9 cellular contexts compared by ENCODE assay signal in the genomic region with DNA sequence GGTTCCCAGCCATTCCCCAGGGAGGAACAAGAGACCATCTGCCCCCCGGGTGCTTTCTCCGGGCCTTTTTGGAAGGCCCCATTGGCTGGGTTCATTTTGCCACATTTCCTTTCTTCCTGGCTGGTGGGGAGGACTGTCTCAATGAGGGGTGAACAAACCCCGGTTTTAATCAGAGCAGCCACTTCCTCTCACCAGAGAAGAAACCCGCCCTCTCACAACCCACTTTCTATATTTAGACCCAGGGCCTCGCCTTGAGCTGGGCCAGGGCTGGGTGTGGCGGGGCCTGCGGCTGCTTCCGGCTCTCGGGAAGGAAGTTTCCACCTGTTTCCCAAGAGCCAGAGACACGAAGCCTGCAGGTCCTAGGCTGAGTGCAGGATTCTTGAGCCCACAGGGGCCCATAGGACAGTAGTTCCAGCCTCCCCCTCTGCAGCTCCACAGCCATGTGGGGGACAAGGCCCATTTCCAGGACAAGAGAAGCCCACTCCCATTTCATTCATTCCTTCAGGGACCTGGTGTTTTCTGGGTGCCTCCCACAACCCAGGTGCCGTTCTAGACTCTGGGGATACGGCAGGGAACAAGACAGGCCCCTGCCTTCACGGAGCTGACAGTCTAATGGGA. TPM values are rescaled to one million over a fixed set of nuclear protein-coding genes. Genes with fewer than 3 reads are reported as not detected.
DNase-seq lines count a peak whose midpoint lies in the region; ATAC-seq lines count a peak whose summit lies in the region.
"Had no signal": no experiment of that assay in that cellular context is flagged by ENCODE, and none has a peak within 500 bp of the region (broad histone marks: within the 10 kb centered on the region; RNA-seq: fewer than 3 reads in every experiment).

No MANE protein-coding gene starts in this region.

- no peaks in the 10 kb centered on the region for H3K9me3 ChIP-seq in T-helper 17 cell (ENCODE audit: control insufficient read depth, low read length, poor library complexity, severe bottlenecking)
- H3K9me3 ChIP-seq: ascending aorta had no signal

- H3K27ac Mint-ChIP-seq in T-helper 17 cell, result peak overlapping the region; percentile 93
- H3K27ac Mint-ChIP-seq in activated naive CD8-positive, alpha-beta T cell treated with anti-CD3 and anti-CD28 coated beads, Interleukin-2, amount 50 U/mL, for 24 hours, result peak overlapping the region; percentile 82

- H3K4me1 Mint-ChIP-seq in T-helper 17 cell, result peaks cover 52% of the 10 kb centered on the region
- H3K4me1 Mint-ChIP-seq in activated naive CD8-positive, alpha-beta T cell treated with anti-CD3 and anti-CD28 coated beads, Interleukin-2, amount 50 U/mL, for 24 hours, result peaks cover 62% of the 10 kb centered on the region

- DNase-seq in SHP77 (lab: John Stamatoyannopoulos, UW) (peak; percentile 36 to 42), SHP77 treated with DMSO at 0.1 percent for 48 hours (lab: John Stamatoyannopoulos, UW) (no peak), T-helper 17 cell (peak in 2 of 3 donors; percentile 40 to 43), OCI-M2 (lab: John Stamatoyannopoulos, UW; ENCODE audit: unreplicated experiment) (no peak), dermis blood vessel endothelial cell (no peak)
- DNase-seq in activated naive CD8-positive, alpha-beta T cell treated with anti-CD3 and anti-CD28 coated beads, Interleukin-2, amount 50 U/mL, for 24 hours, result peak; percentile 69
- DNase-seq in stimulated activated CD4-positive, alpha-beta T cell treated with anti-CD3 and anti-CD28 coated beads, Interleukin-12 subunit alpha, Interleukin-12 subunit beta, amount 100 ng/mL, for 4 hours, result peak; percentile 41

- no peaks in the 10 kb centered on the region for H3K27me3 Mint-ChIP-seq in T-helper 17 cell
- H3K27me3 Mint-ChIP-seq in activated naive CD8-positive, alpha-beta T cell treated with anti-CD3 and anti-CD28 coated beads, Interleukin-2, amount 50 U/mL, for 24 hours, result no peaks in the 10 kb centered on the region

- ATAC-seq in HG03432 (IDR thresholded peaks at IDR 0.05; ENCODE audit: unreplicated experiment) (peak; percentile 90), T-helper 17 cell (peak; percentile 92)
- ATAC-seq in activated naive CD8-positive, alpha-beta T cell treated with anti-CD3 and anti-CD28 coated beads, Interleukin-2, amount 50 U/mL, for 24 hours, result peak; percentile 89

- no peaks in the 10 kb centered on the region for H3K36me3 Mint-ChIP-seq in T-helper 17 cell (ENCODE audit: low read depth)
- no peaks in the 10 kb centered on the region for H3K36me3 Mint-ChIP-seq in activated naive CD8-positive, alpha-beta T cell treated with anti-CD3 and anti-CD28 coated beads, Interleukin-2, amount 50 U/mL, for 24 hours (ENCODE audit: low read depth)

- H3K4me3 Mint-ChIP-seq in T-helper 17 cell, result peak overlapping the region; percentile 76
- H3K4me3 Mint-ChIP-seq in activated naive CD8-positive, alpha-beta T cell treated with anti-CD3 and anti-CD28 coated beads, Interleukin-2, amount 50 U/mL, for 24 hours, result peak overlapping the region; percentile 1

- H3K9me3 Mint-ChIP-seq in activated naive CD8-positive, alpha-beta T cell treated with anti-CD3 and anti-CD28 coated beads, Interleukin-2, amount 50 U/mL, for 24 hours, result no peaks in the 10 kb centered on the region

RNA-seq across cellular contexts. Expression of gene RBM38, which starts 41.8 kb away (rescaled TPM):
- total RNA-seq in T-helper 17 cell (100 to 1,000 TPM; 176 to 257 TPM), dermis blood vessel endothelial cell (13.8 and 21.6 TPM in 2 replicates)

Comparison
In these comparisons a context has a peak if more than half of its experiments do, and no peak if none do; other contexts are left out.
1. DNase-seq: peak in SHP77 (2 of 2), T-helper 17 cell (2 of 3), activated naive CD8-positive, alpha-beta T cell treated with anti-CD3 and anti-CD28 coated beads, Interleukin-2, amount 50 U/mL, for 24 hours (single experiment) and stimulated activated CD4-positive, alpha-beta T cell treated with anti-CD3 and anti-CD28 coated beads, Interleukin-12 subunit alpha, Interleukin-12 subunit beta, amount 100 ng/mL, for 4 hours (single experiment); none in SHP77 treated with DMSO at 0.1 percent for 48 hours (single experiment), OCI-M2 (single experiment) and dermis blood vessel endothelial cell (single experiment).
2. Peak in every context shown above with its lines, with median percentiles within 50 percentile points of each other: ATAC-seq.